33 cellular contexts compared by ENCODE assay signal in the genomic region with DNA sequence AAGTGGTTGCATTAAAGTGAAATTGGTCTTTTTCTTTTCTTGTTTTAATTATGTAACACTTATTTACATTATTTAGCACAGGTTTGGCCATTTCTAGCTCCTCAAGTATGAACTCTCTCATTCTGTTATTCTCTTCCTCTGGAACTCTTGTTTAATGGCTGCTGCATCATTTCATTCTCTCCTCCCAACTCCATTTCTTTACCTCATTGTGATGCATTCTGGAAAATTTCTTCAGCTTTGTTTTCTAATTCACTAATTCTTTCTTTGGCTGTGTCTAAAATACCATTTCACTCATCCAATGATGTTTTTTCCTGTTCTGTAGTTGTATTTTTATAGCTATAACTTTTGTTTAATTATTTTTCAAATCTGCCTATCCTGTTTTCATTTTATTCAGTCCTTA. TPM values are rescaled to one million over a fixed set of nuclear protein-coding genes. Genes with fewer than 3 reads are reported as not detected.
"Had no signal": no experiment of that assay in that cellular context is flagged by ENCODE, and none has a peak within 500 bp of the region (broad histone marks: within the 10 kb centered on the region; RNA-seq: fewer than 3 reads in every experiment).

No MANE protein-coding gene starts in this region.

- H2AFZ ChIP-seq: neural progenitor cell had no signal

- H3K4me3 Mint-ChIP-seq: dendritic cell treated with granulocyte-macrophage colony-stimulating factor and Interleukin-4, amounts not matched to agents 40 ng/mL and 50 ng/mL, for 4 days; endodermal cell; memory B cell; nephron; neural progenitor cell; stimulated activated memory B cell treated with anti-CD40 and anti-IgM and Interleukin-4, amounts not matched to agents 10 μg/mL and 1 μg/mL and 100 μg/mL, for 72 hours; type B pancreatic cell had no signal

- ATAC-seq: esophagus mucosa; gastrocnemius medialis; left lobe of liver; psoas muscle; right cardiac atrium; stimulated activated memory B cell treated with anti-CD40 and anti-IgM and Interleukin-4, amounts not matched to agents 10 μg/mL and 1 μg/mL and 100 μg/mL, for 72 hours; stimulated activated naive CD8-positive, alpha-beta T cell treated with anti-CD3 and anti-CD28 coated beads, Interleukin-15, Interleukin-2, amounts not matched to agents 100 U/mL and 50 U/mL, for 24 hours had no signal

- H3K4me3 ChIP-seq: colonic mucosa, gastrocnemius medialis, lung, neural progenitor cell, ovary, psoas muscle, skin epidermis, spleen, testis, tibial artery had no signal

- H3K27me3 Mint-ChIP-seq: type B pancreatic cell had no signal

- H3K27me3 ChIP-seq: colonic mucosa, gastrocnemius medialis, neural progenitor cell, ovary, spleen, testis, tibial artery had no signal

- DNase-seq: colonic mucosa; effector CD8-positive, alpha-beta T cell; endodermal cell; foreskin fibroblast; gastrocnemius medialis; head of caudate nucleus; kidney; ovary; posterior cingulate gyrus; psoas muscle; right cardiac atrium; spleen; stimulated activated CD4-positive, alpha-beta T cell treated with anti-CD3 and anti-CD28 coated beads, Interleukin-4, amount 100 ng/mL, for 4 hours; stimulated activated naive CD8-positive, alpha-beta T cell treated with anti-CD3 and anti-CD28 coated beads, Interleukin-15, Interleukin-2, amounts not matched to agents 100 U/mL and 50 U/mL, for 24 hours; substantia nigra; testis; tibial artery had no signal

- H3K4me1 ChIP-seq: colonic mucosa, neural progenitor cell had no signal

- H3K36me3 ChIP-seq: colonic mucosa, gastrocnemius medialis, neural progenitor cell, ovary, spleen, tibial artery had no signal

- H3K4me1 Mint-ChIP-seq: endodermal cell had no signal

- H3K4me2 ChIP-seq: neural progenitor cell had no signal

- H3K36me3 Mint-ChIP-seq: type B pancreatic cell had no signal

- H3K27ac Mint-ChIP-seq: dendritic cell treated with granulocyte-macrophage colony-stimulating factor and Interleukin-4, amounts not matched to agents 40 ng/mL and 50 ng/mL, for 4 days; endodermal cell; memory B cell; nephron; neural progenitor cell; stimulated activated memory B cell treated with anti-CD40 and anti-IgM and Interleukin-4, amounts not matched to agents 10 μg/mL and 1 μg/mL and 100 μg/mL, for 72 hours; type B pancreatic cell had no signal

- FAIRE-seq: kidney had no signal

- H3K9ac ChIP-seq: neural progenitor cell had no signal

- H3K9me3 ChIP-seq: colonic mucosa, gastrocnemius medialis, ovary, testis had no signal

- H3K27ac ChIP-seq: colonic mucosa, epithelial cell of prostate, gastrocnemius medialis, neural progenitor cell, ovary, psoas muscle, skin epidermis, testis, tibial artery had no signal

RNA-seq across cellular contexts. Expression of gene NMUR1, which starts 22.5 kb away (rescaled TPM):
- total RNA-seq: glomerular endothelial cell had no signal

RNA-seq across cellular contexts. Expression of gene TEX44, which starts 39.9 kb away (rescaled TPM):
- total RNA-seq: colonic mucosa, endodermal cell, esophagus mucosa, gastrocnemius medialis, glomerular endothelial cell, kidney, left lobe of liver, liver, lung, mononuclear cell, ovary, psoas muscle, renal cortical epithelial cell, right cardiac atrium, spleen, urinary bladder had no signal
- polyA plus RNA-seq: liver, lung, ovary, psoas muscle, right cardiac atrium, spleen, urinary bladder had no signal
